8 cellular contexts compared by ENCODE assay signal in the genomic region with DNA sequence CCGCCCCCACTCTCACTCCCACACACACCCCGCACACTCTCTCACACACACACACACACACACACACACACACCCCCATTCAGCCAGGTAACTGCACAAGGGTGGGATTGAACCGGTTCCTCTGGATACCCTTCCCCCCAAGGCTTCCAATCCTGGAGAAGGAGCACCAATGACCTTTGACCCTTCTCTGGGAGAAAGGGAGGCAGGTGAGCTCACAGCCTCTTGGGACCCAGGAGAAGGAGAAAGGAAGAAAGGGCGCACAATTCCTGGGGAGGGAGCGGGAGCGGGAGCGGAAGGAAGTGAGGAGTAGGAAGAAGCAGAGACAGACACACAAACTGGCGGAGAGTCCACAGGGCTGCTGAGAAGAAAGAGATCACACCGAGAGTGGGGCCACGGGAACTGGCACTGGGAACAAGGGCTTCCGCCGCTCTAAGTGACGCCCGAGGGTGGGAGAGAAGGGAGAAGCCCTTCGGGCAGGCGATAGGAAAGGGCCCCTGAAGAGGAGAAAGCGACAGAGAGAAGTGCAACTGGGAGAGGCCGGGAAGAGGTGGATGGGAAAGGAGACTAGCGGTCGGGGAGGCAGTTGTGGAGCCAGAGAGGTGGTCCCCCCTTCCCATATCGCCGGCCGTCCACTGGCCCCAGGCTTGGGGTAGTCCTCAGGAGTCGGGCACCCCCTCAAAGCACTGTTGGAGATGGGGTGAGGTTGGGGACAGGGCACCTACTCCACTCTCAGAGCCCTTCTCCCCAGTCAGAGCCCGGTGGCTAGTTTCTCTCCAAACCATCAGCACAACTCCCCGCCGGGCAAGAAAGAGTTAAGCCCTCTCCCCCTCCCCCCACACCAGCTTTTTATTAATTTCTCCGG. TPM values are rescaled to one million over a fixed set of nuclear protein-coding genes. Genes with fewer than 3 reads are reported as not detected.
DNase-seq lines count a peak whose midpoint lies in the region; ATAC-seq and TF ChIP-seq lines count a peak whose summit lies in the region.

No MANE protein-coding gene starts in this region.

- DNase-seq in Panc1 (ENCODE audit: low read depth, low spot score) (no peak), esophagus muscularis mucosa (ENCODE audit: extremely low spot score) (no peak), neural crest cell (ENCODE audit: low read depth, low spot score) (peak; percentile 43), NCI-H345 (lab: John Stamatoyannopoulos, UW) (no peak), 8988T (no peak)

- CTCF ChIA-PET in Panc1 (lab: Charles Lee): no interaction called here

- intact Hi-C loops in Panc1 (cut with micrococcal nuclease; ENCODE audit: unreplicated experiment): no loop called here
- intact Hi-C loops in esophagus muscularis mucosa (cut with DNase I): no loop called here

- H3K4me3 ChIP-seq in BLaER1 treated with 17β-estradiol and CSF1 and Interleukin-3, amounts not matched to agents 10 nM and 100 nM: peak overlapping the region in 6 of 10 experiments; percentile 20 to 45 (median 28); a peak in 7 of 20 replicates
- H3K4me3 ChIP-seq in Panc1 (ENCODE audit: low read depth in 2 of 2, low read length in 2 of 2) (peak overlapping the region; percentile 13 to 45; a peak in 3 of 4 replicates), esophagus muscularis mucosa (peak overlapping the region; percentile 54 to 68 (median 60))

- in situ Hi-C loops in Panc1 (cut with HindIII; ENCODE audit: low pct_unique_long_range_greater_than_20kb, low sequenced_read_pairs): no loop called here

- TF ChIP-seq CTCF in Panc1 (IDR thresholded peaks at IDR 0.05) (no peak), esophagus muscularis mucosa (IDR thresholded peaks at IDR 0.05) (no peak), neural crest cell (conservative IDR thresholded peaks at IDR 0.05) (no peak)

- H3K27ac Mint-ChIP-seq in neural crest cell (ENCODE audit: unreplicated experiment): peak overlapping the region; percentile 97

- H3K9me3 ChIP-seq in BLaER1 treated with 17β-estradiol and CSF1 and Interleukin-3, amounts not matched to agents 10 nM and 100 nM (replicated peaks in 1 of 11): 0 out of 22 replicates have a peak, but pooled peaks cover 0 to 4% (median 0%) of the 10 kb centered on the region in 11 experiments
- H3K9me3 ChIP-seq in Panc1 (ENCODE audit: control insufficient read depth, insufficient read depth, low read depth, low read length) (no peaks in the 10 kb centered on the region), esophagus muscularis mucosa (no peaks in the 10 kb centered on the region)

- H3K36me3 Mint-ChIP-seq in neural crest cell (ENCODE audit: low read depth): no peaks in the 10 kb centered on the region

- H3K27me3 ChIP-seq in BLaER1 treated with 17β-estradiol and CSF1 and Interleukin-3, amounts not matched to agents 10 nM and 100 nM: peaks cover 23 to 68% (median 60%) of the 10 kb centered on the region in 11 experiments
- H3K27me3 ChIP-seq in Panc1 (ENCODE audit: control insufficient read depth, insufficient read depth, low read length) (no peaks in the 10 kb centered on the region), esophagus muscularis mucosa (peaks cover 0 to 18% (median 4%) of the 10 kb centered on the region in 4 donors)

- peak overlapping the region; percentile 22 to 99 (median 62) for H3K4me2 ChIP-seq in BLaER1 treated with 17β-estradiol and CSF1 and Interleukin-3, amounts not matched to agents 10 nM and 100 nM

- no peak for TF ChIP-seq POLR2A in esophagus muscularis mucosa (IDR thresholded peaks at IDR 0.05; ENCODE audit: low read depth)

- no peak for ATAC-seq in Panc1
- no peak for ATAC-seq in GM19328 (IDR thresholded peaks at IDR 0.05; ENCODE audit: unreplicated experiment)
- ATAC-seq in HG03520 (IDR thresholded peaks at IDR 0.05; ENCODE audit: unreplicated experiment): no peak

- 38% methylated on average over 26 of the region's 28 CpGs for WGBS in esophagus muscularis mucosa

- H4K20me1 ChIP-seq in BLaER1 treated with 17β-estradiol and CSF1 and Interleukin-3, amounts not matched to agents 10 nM and 100 nM: peaks cover 30 to 45% (median 31%) of the 10 kb centered on the region in 11 experiments; a peak in 21 of 22 replicates

- H3K36me3 ChIP-seq in BLaER1 treated with 17β-estradiol and CSF1 and Interleukin-3, amounts not matched to agents 10 nM and 100 nM: peaks cover 8 to 21% (median 12%) of the 10 kb centered on the region in 11 experiments; a peak in 21 of 22 replicates
- H3K36me3 ChIP-seq in Panc1 (ENCODE audit: control insufficient read depth, insufficient read depth, low read length) (no peaks in the 10 kb centered on the region), esophagus muscularis mucosa (no peaks in the 10 kb centered on the region)

- H3K27me3 Mint-ChIP-seq in neural crest cell (ENCODE audit: low read depth): peaks cover 16% of the 10 kb centered on the region

- no peak for TF ChIP-seq EP300 in esophagus muscularis mucosa (IDR thresholded peaks at IDR 0.05)

- no peak overlapping the region for H3K9ac ChIP-seq in BLaER1 treated with 17β-estradiol and CSF1 and Interleukin-3, amounts not matched to agents 10 nM and 100 nM

- POLR2A ChIA-PET in Panc1 (lab: Charles Lee): interaction anchor here (0.7 kb wide), 1 partner anchor 236 kb away, joined by 5 read pairs; no protein-coding TSS in a partner anchor

- H3K27ac ChIP-seq in BLaER1 treated with 17β-estradiol and CSF1 and Interleukin-3, amounts not matched to agents 10 nM and 100 nM: no peak overlapping the region
- H3K27ac ChIP-seq in Panc1 (ENCODE audit: low read length) (0 out of 2 replicates have a peak overlapping the region, but pooled peaks have one; percentile 25), esophagus muscularis mucosa (replicated peaks in 1 of 4) (peak overlapping the region in 2 of 4 donors; percentile 18 to 28)

- H3K4me1 ChIP-seq in BLaER1 treated with 17β-estradiol and CSF1 and Interleukin-3, amounts not matched to agents 10 nM and 100 nM: peaks cover 19 to 38% (median 29%) of the 10 kb centered on the region in 10 experiments
- H3K4me1 ChIP-seq in Panc1 (ENCODE audit: control insufficient read depth, insufficient read depth, low read length) (peaks cover 22% of the 10 kb centered on the region), esophagus muscularis mucosa (peaks cover 37 to 47% (median 45%) of the 10 kb centered on the region in 4 donors)

- H3K4me1 Mint-ChIP-seq in neural crest cell: peaks cover 37% of the 10 kb centered on the region

- no peaks in the 10 kb centered on the region for H3K9me3 Mint-ChIP-seq in neural crest cell

- peak overlapping the region; percentile 92 for H3K4me3 Mint-ChIP-seq in neural crest cell

- BruUV-seq in Panc1 (replicated peaks; lab: Mats Ljungman, UMichigan): no TSS peak

RNA-seq across cellular contexts. Expression of gene SAMD14, which starts 1.3 kb away (rescaled TPM):
- total RNA-seq in Panc1 (2021; ENCODE audit: unreplicated experiment) (6.9 TPM), esophagus muscularis mucosa (1 to 10 TPM in 3 of 4 donors, under 1 TPM in 1; 0.98 to 1.8 (median 1.5) TPM), neural crest cell (26.1 and 28.7 TPM in 2 replicates)
- polyA plus RNA-seq in Panc1 (2012; ENCODE audit: insufficient read length): 8.6 TPM

RNA-seq across cellular contexts. Expression of gene PPP1R9B, which starts 21.8 kb away (rescaled TPM):
- total RNA-seq in Panc1 (2021; ENCODE audit: unreplicated experiment): 114 TPM
- 149 TPM for polyA plus RNA-seq in Panc1 (2012; ENCODE audit: insufficient read length)
- total RNA-seq in esophagus muscularis mucosa: 10 to 100 TPM; 20.2 to 46.3 (median 37.5) TPM
- total RNA-seq in neural crest cell: 67.1 and 68.8 TPM in 2 replicates

RNA-seq across cellular contexts. Expression of gene PDK2, which starts 33.5 kb away (rescaled TPM):
- total RNA-seq in Panc1 (2021; ENCODE audit: unreplicated experiment) (46.0 TPM), esophagus muscularis mucosa (100 to 1,000 TPM in 1 of 4 donors, 10 to 100 TPM in 3; 31.6 to 118 (median 61.4) TPM), neural crest cell (21.6 and 24.6 TPM in 2 replicates)
- 79.3 TPM for polyA plus RNA-seq in Panc1 (2012; ENCODE audit: insufficient read length)

RNA-seq across cellular contexts. Expression of gene SGCA, which starts 37.1 kb away (rescaled TPM):
- total RNA-seq in Panc1 (2021; ENCODE audit: unreplicated experiment): not detected
- polyA plus RNA-seq in Panc1 (2012; ENCODE audit: insufficient read length): not detected
- total RNA-seq in esophagus muscularis mucosa: 100 to 1,000 TPM in 1 of 4 donors, 10 to 100 TPM in 3; 72.7 to 145 (median 82.8) TPM
- total RNA-seq in neural crest cell: not detected in 2 replicates
